Comparison of ENCODE assay signal across 14 cellular contexts in the genomic region with DNA sequence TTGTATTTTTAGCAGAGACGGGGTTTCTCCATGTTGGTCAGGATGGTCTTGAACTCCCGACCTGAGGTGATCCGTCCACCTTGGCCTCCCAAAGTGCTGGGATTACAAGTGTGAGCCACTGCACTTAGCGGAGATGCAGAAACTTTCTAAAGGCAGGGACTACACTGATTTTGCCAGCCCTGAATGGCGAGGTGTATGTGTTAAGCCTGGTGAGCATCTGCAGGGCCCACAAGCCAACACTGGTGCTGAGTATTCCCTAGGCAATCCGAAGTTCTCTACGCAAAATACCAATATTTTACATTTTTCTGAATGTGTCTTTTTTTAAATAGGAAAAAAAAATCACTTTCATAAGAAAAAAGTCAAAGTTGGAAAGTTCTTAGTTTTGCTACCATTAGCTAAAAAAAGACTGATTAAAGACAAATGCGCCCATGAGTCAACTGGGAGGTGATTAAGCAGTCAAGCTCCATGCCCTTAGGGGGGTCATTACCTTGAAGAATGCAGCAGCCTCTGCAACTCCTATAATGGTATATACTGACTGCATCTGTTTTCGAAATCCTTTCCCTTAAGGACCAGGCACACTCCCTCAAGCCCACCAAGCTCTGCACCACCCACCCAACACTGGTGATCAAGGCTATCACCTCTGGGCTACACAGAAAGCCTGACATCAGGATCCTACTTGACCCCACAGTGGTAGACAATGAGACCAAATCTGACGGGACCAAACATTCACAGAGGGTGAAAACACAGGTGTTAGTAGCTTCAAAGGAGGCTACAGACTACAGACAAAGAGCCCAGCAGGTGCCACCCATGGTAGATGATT.
DNase-seq lines count a peak whose midpoint lies in the region; ATAC-seq and TF ChIP-seq lines count a peak whose summit lies in the region.
"Had no signal": no experiment of that assay in that cellular context is flagged by ENCODE, and none has a peak within 500 bp of the region (broad histone marks: within the 10 kb centered on the region; RNA-seq: fewer than 3 reads in every experiment).

No MANE protein-coding gene starts in this region.

- H3K4me1 Mint-ChIP-seq in glutamatergic neuron (ENCODE audit: low read depth, unreplicated experiment): peaks cover 12% of the 10 kb centered on the region
- no peaks in the 10 kb centered on the region for H3K4me1 Mint-ChIP-seq in activated T-cell treated with anti-CD3 and anti-CD28 coated beads, Interleukin-2, amount 50 U/mL, for 4 hours (ENCODE audit: low read depth)
- H3K4me1 Mint-ChIP-seq: central memory CD8-positive, alpha-beta T cell had no signal

- H3K4me3 Mint-ChIP-seq in glutamatergic neuron (ENCODE audit: unreplicated experiment): no peak overlapping the region
- H3K4me3 Mint-ChIP-seq in activated T-cell treated with anti-CD3 and anti-CD28 coated beads, Interleukin-2, amount 50 U/mL, for 4 hours: no peak overlapping the region
- H3K4me3 Mint-ChIP-seq: activated CD8-positive, alpha-beta T cell treated with anti-CD3 and anti-CD28 coated beads for 36 hours; central memory CD8-positive, alpha-beta T cell had no signal

- TF ChIP-seq CTCF in glutamatergic neuron (IDR thresholded peaks at IDR 0.05; ENCODE audit: partially characterized antibody, unreplicated experiment): no peak

- H3K36me3 Mint-ChIP-seq in glutamatergic neuron (ENCODE audit: unreplicated experiment): peaks cover 8% of the 10 kb centered on the region
- no peaks in the 10 kb centered on the region for H3K36me3 Mint-ChIP-seq in activated T-cell treated with anti-CD3 and anti-CD28 coated beads, Interleukin-2, amount 50 U/mL, for 4 hours (ENCODE audit: insufficient read depth)

- ATAC-seq in HG02970 (IDR thresholded peaks at IDR 0.05; ENCODE audit: low FRiP score, unreplicated experiment): no peak
- no peak for ATAC-seq in activated T-cell treated with anti-CD3 and anti-CD28 coated beads, Interleukin-2, amount 50 U/mL, for 4 hours
- ATAC-seq: activated CD8-positive, alpha-beta T cell treated with anti-CD3 and anti-CD28 coated beads for 36 hours; Right ventricle myocardium inferior had no signal

- peaks cover 5% of the 10 kb centered on the region for H3K9me3 Mint-ChIP-seq in glutamatergic neuron (ENCODE audit: unreplicated experiment)
- peaks cover 5% of the 10 kb centered on the region for H3K9me3 Mint-ChIP-seq in activated T-cell treated with anti-CD3 and anti-CD28 coated beads, Interleukin-2, amount 50 U/mL, for 4 hours
- H3K9me3 Mint-ChIP-seq: activated CD8-positive, alpha-beta T cell treated with anti-CD3 and anti-CD28 coated beads for 36 hours had no signal

- H3K27me3 Mint-ChIP-seq in glutamatergic neuron (ENCODE audit: unreplicated experiment): peaks cover 2% of the 10 kb centered on the region
- H3K27me3 Mint-ChIP-seq in activated T-cell treated with anti-CD3 and anti-CD28 coated beads, Interleukin-2, amount 50 U/mL, for 4 hours (ENCODE audit: low read depth): no peaks in the 10 kb centered on the region
- H3K27me3 Mint-ChIP-seq: activated CD8-positive, alpha-beta T cell treated with anti-CD3 and anti-CD28 coated beads for 36 hours; central memory CD8-positive, alpha-beta T cell had no signal

- DNase-seq in A172 (ENCODE audit: low spot score): peak; percentile 69
- DNase-seq in HCEC 1CT: peak; percentile 58
- DNase-seq in T1000 (lab: John Stamatoyannopoulos, UW): peak; percentile 32
- DNase-seq in fibroblast of the conjunctiva (ENCODE audit: low read depth): peak; percentile 28
- no peak for DNase-seq in hypothalamus (lab: John Stamatoyannopoulos, UW)
- DNase-seq in glutamatergic neuron: no peak
- DNase-seq in activated T-cell treated with anti-CD3 and anti-CD28 coated beads, Interleukin-2, amount 50 U/mL, for 4 hours: no peak
- DNase-seq: activated CD8-positive, alpha-beta T cell treated with anti-CD3 and anti-CD28 coated beads for 36 hours; activated effector memory CD4-positive, alpha-beta T cell treated with Interleukin-2 at 50 U/mL for 16 hours; DMS 273 treated with DMSO at 0.1 percent for 48 hours; NCI-H1694 had no signal

- H3K27ac Mint-ChIP-seq in glutamatergic neuron (ENCODE audit: unreplicated experiment): no peak overlapping the region
- H3K27ac Mint-ChIP-seq: activated CD8-positive, alpha-beta T cell treated with anti-CD3 and anti-CD28 coated beads for 36 hours had no signal

Comparison
In these comparisons a context has a peak if more than half of its experiments do, and no peak if none do; other contexts are left out.
1. DNase-seq: peak in A172 (single experiment), HCEC 1CT (single experiment), T1000 (single experiment) and fibroblast of the conjunctiva (single experiment); none in hypothalamus (0 of 51), glutamatergic neuron (single experiment) and activated T-cell treated with anti-CD3 and anti-CD28 coated beads, Interleukin-2, amount 50 U/mL, for 4 hours (single experiment).